26 cellular contexts compared by ENCODE assay signal in the genomic region with DNA sequence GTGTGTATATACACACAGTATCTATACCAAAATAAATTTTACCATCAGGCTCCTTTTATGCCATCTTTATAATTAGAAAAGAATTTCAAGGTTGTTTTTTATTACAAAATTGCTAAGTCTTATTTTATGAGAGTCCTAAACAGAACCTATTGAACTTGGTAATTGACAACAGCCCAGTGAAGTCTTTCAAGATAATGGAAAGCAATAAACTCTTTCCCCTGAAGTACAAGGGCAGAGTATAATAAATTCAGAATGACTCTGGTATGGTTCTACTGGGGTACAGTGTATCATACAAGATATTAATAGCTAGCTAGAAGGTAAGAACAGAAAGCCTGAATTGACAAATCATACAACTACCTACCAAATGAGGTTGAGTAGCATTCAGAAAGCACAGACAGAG.
"Had no signal": no experiment of that assay in that cellular context is flagged by ENCODE, and none has a peak within 500 bp of the region (broad histone marks: within the 10 kb centered on the region; RNA-seq: fewer than 3 reads in every experiment).

No MANE protein-coding gene starts in this region.

- ATAC-seq: esophagus mucosa; foreskin keratinocyte; heart right ventricle; left cardiac atrium; lower lobe of right lung; natural killer cell treated with Interleukin-12 subunit alpha and Interleukin-12 subunit beta and Interleukin-15 and Interleukin-18, amount 100 ng/mL, for 72 hours; right lobe of liver; stimulated activated memory B cell treated with anti-CD40 and anti-IgM and Interleukin-4, amounts not matched to agents 10 μg/mL and 1 μg/mL and 100 μg/mL, for 72 hours; stimulated activated naive CD8-positive, alpha-beta T cell treated with anti-CD3 and anti-CD28 coated beads, Interleukin-15, Interleukin-2, amounts not matched to agents 100 U/mL and 50 U/mL, for 24 hours had no signal

- H3K27ac ChIP-seq: dorsolateral prefrontal cortex, epithelial cell of prostate, foreskin keratinocyte, heart right ventricle, left ventricle myocardium inferior, lower lobe of right lung, neural progenitor cell, parathyroid adenoma, right lobe of liver had no signal

- H3K4me3 ChIP-seq: dorsolateral prefrontal cortex, heart right ventricle, left ventricle myocardium inferior, lower lobe of right lung, neural progenitor cell, right lobe of liver, smooth muscle cell, testis had no signal

- DNase-seq: central memory CD4-positive, alpha-beta T cell; dorsolateral prefrontal cortex; effector CD8-positive, alpha-beta T cell; endodermal cell; foreskin keratinocyte; glutamatergic neuron; heart right ventricle; hippocampal formation; left cardiac atrium; left ventricle myocardium inferior; lower lobe of right lung; naive B cell; right lobe of liver; stimulated activated CD4-positive, alpha-beta T cell treated with anti-CD3 and anti-CD28 coated beads, Interleukin-2, amount 100 ng/mL, for 24 hours; stimulated activated CD4-positive, alpha-beta T cell treated with anti-CD3 and anti-CD28 coated beads, Interleukin-4, amount 100 ng/mL, for 24 hours; stimulated activated naive CD8-positive, alpha-beta T cell treated with anti-CD3 and anti-CD28 coated beads, Interleukin-15, Interleukin-2, amounts not matched to agents 100 U/mL and 50 U/mL, for 24 hours; substantia nigra; testis had no signal

- FAIRE-seq: islet of Langerhans had no signal

- H3K27me3 ChIP-seq: dorsolateral prefrontal cortex, foreskin keratinocyte, heart right ventricle, neural progenitor cell, right lobe of liver, testis had no signal

- H3K36me3 ChIP-seq: left ventricle myocardium inferior, lower lobe of right lung, neural progenitor cell, right lobe of liver had no signal

- H3K9me3 ChIP-seq: heart right ventricle, left ventricle myocardium inferior, lower lobe of right lung, right lobe of liver, testis had no signal

- H3K4me1 ChIP-seq: foreskin keratinocyte, heart right ventricle, left ventricle myocardium inferior, lower lobe of right lung, neural progenitor cell, parathyroid adenoma, right lobe of liver had no signal
